Comparison of ENCODE assay signal across 8 cellular contexts in the genomic region with DNA sequence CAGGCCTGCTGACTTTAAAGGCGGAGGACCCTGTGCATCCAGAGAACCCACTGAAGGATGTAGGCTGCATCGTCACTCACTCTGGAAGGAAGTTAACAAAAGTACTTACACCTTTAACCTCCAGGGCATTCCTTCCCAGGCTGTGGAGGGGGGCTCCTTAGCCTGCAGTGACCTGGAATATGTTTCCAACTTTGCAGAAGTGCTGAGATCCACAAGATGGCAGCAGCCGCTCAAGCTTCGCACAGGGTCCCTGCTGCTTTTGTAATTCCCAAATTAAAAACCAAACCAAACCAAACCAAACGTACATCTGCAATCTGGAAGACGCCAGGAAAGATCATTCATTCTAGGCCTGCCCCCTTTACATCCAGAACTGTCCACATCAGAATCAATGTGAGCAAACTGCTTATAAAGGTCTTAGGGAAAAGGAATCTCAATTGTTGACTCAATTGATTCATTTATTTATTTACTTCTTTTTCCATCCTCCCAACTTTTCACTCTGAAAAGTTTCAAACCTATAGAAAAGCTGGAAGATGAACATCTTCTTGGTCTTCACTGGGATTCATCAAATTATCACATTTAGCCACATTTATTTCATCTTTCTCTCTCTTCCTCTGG.
A peak's percentile ranks its signal among the peaks of the same experiment; 100 is the strongest.
DNase-seq lines count a peak whose midpoint lies in the region; ATAC-seq and TF ChIP-seq lines count a peak whose summit lies in the region.

No MANE protein-coding gene starts in this region.

- in situ Hi-C loops in astrocyte of the spinal cord (cut with HindIII; ENCODE audit: low sequenced_read_pairs), result no loop called here

- H3K27ac ChIP-seq in vagina, result no peak overlapping the region

- no peaks in the 10 kb centered on the region for H3K9me3 ChIP-seq in vagina

- H3K36me3 ChIP-seq in vagina, result no peaks in the 10 kb centered on the region

- H3K4me3 ChIP-seq in astrocyte of the spinal cord (ENCODE audit: low read depth, low read length) (no peak overlapping the region), vagina (no peak overlapping the region)

- H3K27me3 ChIP-seq in vagina, result no peaks in the 10 kb centered on the region

- intact Hi-C loops in vagina (cut with DNase I), result no loop called here

- no peak for ATAC-seq in GM19452 (IDR thresholded peaks at IDR 0.05; ENCODE audit: unreplicated experiment)
- no peak for ATAC-seq in HG03025 (IDR thresholded peaks at IDR 0.05; ENCODE audit: low FRiP score, unreplicated experiment)

- DNase-seq in stimulated activated CD4-positive, alpha-beta T cell treated with anti-CD3 and anti-CD28 coated beads, Interleukin-1b, Interleukin-23, amount 100 ng/mL, for 48 hours, result peak; percentile 9
- DNase-seq in stimulated activated CD4-positive, alpha-beta T cell treated with anti-CD3 and anti-CD28 coated beads, Interleukin-4, amount 100 ng/mL, for 24 hours, result no peak
- DNase-seq in M059J (ENCODE audit: low read depth) (peak; percentile 34), astrocyte of the spinal cord (ENCODE audit: low read depth, low spot score) (peak; percentile 49), iris pigment epithelial cell (ENCODE audit: low read depth) (peak; percentile 55), vagina (ENCODE audit: extremely low spot score in 2 of 2) (no peak)

- TF ChIP-seq POLR2A in vagina (IDR thresholded peaks at IDR 0.05), result no peak

- no peaks in the 10 kb centered on the region for H3K4me1 ChIP-seq in vagina

- TF ChIP-seq CTCF in astrocyte of the spinal cord (IDR thresholded peaks at IDR 0.05; ENCODE audit: low read depth, low read length), result peak; percentile 76
- TF ChIP-seq CTCF in vagina (IDR thresholded peaks at IDR 0.05), result peak; percentile 26 to 37 (median 35)

Comparison
In these comparisons a context has a peak if more than half of its experiments do, and no peak if none do; other contexts are left out.
1. DNase-seq: peak in stimulated activated CD4-positive, alpha-beta T cell treated with anti-CD3 and anti-CD28 coated beads, Interleukin-1b, Interleukin-23, amount 100 ng/mL, for 48 hours (single experiment), M059J (single experiment), astrocyte of the spinal cord (single experiment) and iris pigment epithelial cell (single experiment); none in stimulated activated CD4-positive, alpha-beta T cell treated with anti-CD3 and anti-CD28 coated beads, Interleukin-4, amount 100 ng/mL, for 24 hours (single experiment) and vagina (0 of 2).